In genomic region chr1:217403321-217403720, GRCh38 we compare ENCODE assay signal across 20 cellular contexts.
"Had no signal": no experiment of that assay in that cellular context is flagged by ENCODE, and none has a peak within 500 bp of the region (broad histone marks: within the 10 kb centered on the region; RNA-seq: fewer than 3 reads in every experiment).

No MANE protein-coding gene starts in this region.

- H3K4me2 ChIP-seq: hepatocyte had no signal

- H3K79me2 ChIP-seq: hepatocyte had no signal

- H3K4me3 Mint-ChIP-seq: activated CD4-positive, alpha-beta T cell treated with anti-CD3 and anti-CD28 coated beads for 36 hours; activated naive CD4-positive, alpha-beta T cell treated with anti-CD3 and anti-CD28 coated beads, Interleukin-2, amount 50 U/mL, for 24 hours; neural crest cell; stimulated activated naive CD8-positive, alpha-beta T cell treated with anti-CD3 and anti-CD28 coated beads, Interleukin-15, Interleukin-2, amounts not matched to agents 100 ng/mL and 50 ng/mL, for 24 hours; T-helper 2 cell treated with Interferon-gamma antibody and Interleukin-4, amounts not matched to agents 5 μg/mL and 100 μg/mL, for 36 hours had no signal

- H3K4me1 ChIP-seq: left ventricle myocardium inferior had no signal

- H3K27ac Mint-ChIP-seq: activated CD4-positive, alpha-beta T cell treated with anti-CD3 and anti-CD28 coated beads for 36 hours; activated naive CD4-positive, alpha-beta T cell treated with anti-CD3 and anti-CD28 coated beads, Interleukin-2, amount 50 U/mL, for 24 hours; progenitor cell of endocrine pancreas; stimulated activated naive CD8-positive, alpha-beta T cell treated with anti-CD3 and anti-CD28 coated beads, Interleukin-15, Interleukin-2, amounts not matched to agents 100 ng/mL and 50 ng/mL, for 24 hours; T-helper 2 cell treated with Interferon-gamma antibody and Interleukin-4, amounts not matched to agents 5 μg/mL and 100 μg/mL, for 36 hours had no signal

- H3K9me3 Mint-ChIP-seq: activated naive CD4-positive, alpha-beta T cell treated with anti-CD3 and anti-CD28 coated beads, Interleukin-2, amount 50 U/mL, for 24 hours; neural crest cell; stimulated activated naive CD8-positive, alpha-beta T cell treated with anti-CD3 and anti-CD28 coated beads, Interleukin-15, Interleukin-2, amounts not matched to agents 100 ng/mL and 50 ng/mL, for 24 hours; T-helper 2 cell treated with Interferon-gamma antibody and Interleukin-4, amounts not matched to agents 5 μg/mL and 100 μg/mL, for 36 hours had no signal

- H3K36me3 ChIP-seq: cardiac muscle cell, left ventricle myocardium inferior had no signal

- H3K27me3 ChIP-seq: cardiac muscle cell, hepatocyte had no signal

- DNase-seq: activated CD4-positive, alpha-beta T cell treated with anti-CD3 and anti-CD28 coated beads for 36 hours; activated CD4-positive, alpha-beta T cell treated with anti-CD3 and anti-CD28 coated beads, Interleukin-2, amount 50 U/mL, for 48 hours; activated gamma-delta T cell; dermis blood vessel endothelial cell; effector memory CD4-positive, alpha-beta T cell; foreskin fibroblast; left ventricle myocardium inferior; mammary epithelial cell; right cardiac atrium; stimulated activated CD4-positive, alpha-beta T cell treated with anti-CD3 and anti-CD28 coated beads, Interleukin-15, amount 100 ng/mL, for 24 hours; stimulated activated CD4-positive, alpha-beta T cell treated with anti-CD3 and anti-CD28 coated beads, Interleukin-2, amount 100 ng/mL, for 48 hours; trophoblast cell had no signal

- H3K36me3 Mint-ChIP-seq: activated naive CD4-positive, alpha-beta T cell treated with anti-CD3 and anti-CD28 coated beads, Interleukin-2, amount 50 U/mL, for 24 hours had no signal

- H3K27ac ChIP-seq: cardiac muscle cell, hepatocyte, left ventricle myocardium inferior, skin epidermis had no signal

- H2AFZ ChIP-seq: hepatocyte had no signal

- H3K4me3 ChIP-seq: cardiac muscle cell, hepatocyte, left ventricle myocardium inferior, skin epidermis had no signal

- H3K4me1 Mint-ChIP-seq: activated CD4-positive, alpha-beta T cell treated with anti-CD3 and anti-CD28 coated beads for 36 hours; activated naive CD4-positive, alpha-beta T cell treated with anti-CD3 and anti-CD28 coated beads, Interleukin-2, amount 50 U/mL, for 24 hours had no signal

- ATAC-seq: activated CD4-positive, alpha-beta T cell treated with anti-CD3 and anti-CD28 coated beads for 36 hours; right cardiac atrium had no signal
